ENCODE assay signal across 11 cellular contexts in genomic region chr17:63140255-63140654, GRCh38.
DNase-seq lines count a peak whose midpoint lies in the region; TF ChIP-seq lines count a peak whose summit lies in the region.
"Had no signal": no experiment of that assay in that cellular context is flagged by ENCODE, and none has a peak within 500 bp of the region (broad histone marks: within the 10 kb centered on the region; RNA-seq: fewer than 3 reads in every experiment).

No MANE protein-coding gene starts in this region.

- peaks cover 5% of the 10 kb centered on the region for H3K4me1 Mint-ChIP-seq in osteocyte (ENCODE audit: unreplicated experiment)

- in situ Hi-C loops in astrocyte of the spinal cord (cut with HindIII; ENCODE audit: low sequenced_read_pairs), result no loop called here

- H3K4me3 Mint-ChIP-seq in osteocyte (ENCODE audit: unreplicated experiment), result no peak overlapping the region
- H3K4me3 Mint-ChIP-seq: immature natural killer cell had no signal

- TF ChIP-seq CTCF in astrocyte of the spinal cord (IDR thresholded peaks at IDR 0.05; ENCODE audit: low read depth, low read length), result no peak
- TF ChIP-seq CTCF in osteocyte (IDR thresholded peaks at IDR 0.05), result no peak

- H3K4me3 ChIP-seq in astrocyte of the spinal cord (ENCODE audit: low read depth, low read length), result no peak overlapping the region

- H3K27me3 Mint-ChIP-seq in osteocyte (ENCODE audit: unreplicated experiment), result no peaks in the 10 kb centered on the region

- DNase-seq in NCI-H2107 treated with DMSO at 0.1 percent for 48 hours (lab: John Stamatoyannopoulos, UW; ENCODE audit: unreplicated experiment), result peak; percentile 11
- no peak for DNase-seq in NCI-H2107 (lab: John Stamatoyannopoulos, UW)
- DNase-seq in M059J (ENCODE audit: low read depth), result peak; percentile 36
- peak; percentile 47 for DNase-seq in astrocyte of the spinal cord (ENCODE audit: low read depth, low spot score)
- no peak for DNase-seq in osteocyte (ENCODE audit: extremely low spot score, unreplicated experiment)
- DNase-seq in activated CD8-positive, alpha-beta memory T cell treated with anti-CD3 and anti-CD28 coated beads, Interleukin-2, amount 50 U/mL, for 48 hours, result no peak
- no peak for DNase-seq in NCI-H146 treated with DMSO at 0.1 percent for 48 hours (lab: John Stamatoyannopoulos, UW; ENCODE audit: unreplicated experiment)
- no peak for DNase-seq in HK-2 (ENCODE audit: unreplicated experiment)
- DNase-seq: activated gamma-delta T cell treated with Interleukin-2 at 50 U/mL for 16 hours, NCI-H226 had no signal

- peaks cover 2% of the 10 kb centered on the region for H3K36me3 Mint-ChIP-seq in osteocyte (ENCODE audit: unreplicated experiment)
- H3K36me3 Mint-ChIP-seq: immature natural killer cell had no signal

- peak overlapping the region; percentile 14 for H3K27ac Mint-ChIP-seq in osteocyte (ENCODE audit: unreplicated experiment)
- H3K27ac Mint-ChIP-seq: immature natural killer cell had no signal

- peaks cover 3% of the 10 kb centered on the region for H3K9me3 Mint-ChIP-seq in osteocyte (ENCODE audit: unreplicated experiment)
- H3K9me3 Mint-ChIP-seq: immature natural killer cell had no signal

Comparison
In these comparisons a context has a peak if more than half of its experiments do, and no peak if none do; other contexts are left out.
1. DNase-seq: peak in NCI-H2107 treated with DMSO at 0.1 percent for 48 hours (single experiment), M059J (single experiment) and astrocyte of the spinal cord (single experiment); none in NCI-H2107 (single experiment), osteocyte (single experiment), activated CD8-positive, alpha-beta memory T cell treated with anti-CD3 and anti-CD28 coated beads, Interleukin-2, amount 50 U/mL, for 48 hours (single experiment), NCI-H146 treated with DMSO at 0.1 percent for 48 hours (single experiment) and HK-2 (single experiment).